Comparison of ENCODE assay signal across 21 cellular contexts in the genomic region with DNA sequence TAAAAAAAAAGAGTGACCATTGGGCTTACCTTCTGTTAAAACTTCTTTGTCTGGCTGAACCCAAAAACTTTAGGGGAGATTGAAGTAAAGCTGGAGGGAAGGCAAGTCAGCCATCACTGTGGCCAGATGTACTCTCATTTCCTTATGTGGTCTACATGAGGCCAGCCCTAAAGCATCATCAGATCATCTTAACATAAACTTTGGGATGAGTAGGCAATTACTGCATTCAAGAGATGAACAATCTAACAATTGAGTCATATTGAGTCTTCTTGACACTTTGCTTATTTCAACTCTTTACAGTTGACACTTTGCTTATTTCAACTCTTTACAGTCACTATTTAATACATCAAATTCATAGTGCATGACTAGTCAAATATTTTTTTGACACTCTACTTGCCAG.
A peak's percentile ranks its signal among the peaks of the same experiment; 100 is the strongest.
DNase-seq lines count a peak whose midpoint lies in the region; TF ChIP-seq lines count a peak whose summit lies in the region.
"Had no signal": no experiment of that assay in that cellular context is flagged by ENCODE, and none has a peak within 500 bp of the region (broad histone marks: within the 10 kb centered on the region; RNA-seq: fewer than 3 reads in every experiment).

No MANE protein-coding gene starts in this region.

- intact Hi-C loops in mammary epithelial cell (cut with micrococcal nuclease), result no loop called here
- intact Hi-C loops in MCF 10A (cut with micrococcal nuclease), result no loop called here

- H3K4me3 Mint-ChIP-seq in MCF 10A (ENCODE audit: unreplicated experiment), result no peak overlapping the region
- H3K4me3 Mint-ChIP-seq in osteocyte (ENCODE audit: unreplicated experiment), result no peak overlapping the region
- no peak overlapping the region for H3K4me3 Mint-ChIP-seq in nephron progenitor cell
- H3K4me3 Mint-ChIP-seq: activated CD4-positive, alpha-beta memory T cell treated with anti-CD3 and anti-CD28 coated beads, Interleukin-2, amount 10 ng/mL, durations not matched to agents 7 days and 5 days; activated naive CD8-positive, alpha-beta T cell treated with anti-CD3 and anti-CD28 coated beads, Interleukin-2, amount 10 ng/mL, durations not matched to agents 7 days and 5 days; CD8-positive, alpha-beta memory T cell; dendritic cell treated with granulocyte-macrophage colony-stimulating factor and Interleukin-4, amounts not matched to agents 40 ng/mL and 50 ng/mL, for 4 days; neural crest cell had no signal

- H3K9me3 ChIP-seq in mammary epithelial cell (replicated peaks; ENCODE audit: insufficient read depth, low read length) (no peaks in the 10 kb centered on the region), MG63 (peaks cover 15% of the 10 kb centered on the region), fibroblast of lung (ENCODE audit: control insufficient read depth, insufficient read depth, low read depth, low read length) (no peaks in the 10 kb centered on the region)
- H3K9me3 ChIP-seq: breast epithelium had no signal

- CTCF ChIA-PET in mammary epithelial cell (lab: Charles Lee; ENCODE audit: low non-redundant PET), result no interaction called here
- CTCF ChIA-PET in MCF 10A (lab: Yijun Ruan, JAX), result interaction anchor here (1.6 kb wide), 1 partner anchor 391 kb away, joined by 3 read pairs; no protein-coding TSS in a partner anchor

- no peak overlapping the region for H3K27ac Mint-ChIP-seq in MCF 10A (ENCODE audit: low read depth, unreplicated experiment)
- H3K27ac Mint-ChIP-seq in osteocyte (ENCODE audit: unreplicated experiment), result no peak overlapping the region
- H3K27ac Mint-ChIP-seq in nephron progenitor cell, result no peak overlapping the region
- H3K27ac Mint-ChIP-seq: activated CD4-positive, alpha-beta memory T cell treated with anti-CD3 and anti-CD28 coated beads, Interleukin-2, amount 10 ng/mL, durations not matched to agents 7 days and 5 days; activated naive CD8-positive, alpha-beta T cell treated with anti-CD3 and anti-CD28 coated beads, Interleukin-2, amount 10 ng/mL, durations not matched to agents 7 days and 5 days; CD8-positive, alpha-beta memory T cell; dendritic cell treated with granulocyte-macrophage colony-stimulating factor and Interleukin-4, amounts not matched to agents 40 ng/mL and 50 ng/mL, for 4 days had no signal

- no peak overlapping the region for H3K4me3 ChIP-seq in mammary epithelial cell (replicated peaks in 1 of 3; ENCODE audit: insufficient read depth in 1 of 3, low read depth in 2 of 3, low read length in 3 of 3)
- H3K4me3 ChIP-seq in MG63, result no peak overlapping the region
- no peak overlapping the region for H3K4me3 ChIP-seq in fibroblast of lung (replicated peaks in 1 of 4; ENCODE audit: control extremely low read depth in 1 of 4, insufficient read depth in 1 of 4, low read depth in 3 of 4, low read length in 4 of 4)
- H3K4me3 ChIP-seq: breast epithelium, spleen had no signal

- H3K79me2 ChIP-seq in mammary epithelial cell (ENCODE audit: insufficient read depth, low read length) (no peaks in the 10 kb centered on the region), fibroblast of lung (ENCODE audit: control insufficient read depth, insufficient read depth, low read length) (no peaks in the 10 kb centered on the region)

- H3K27me3 ChIP-seq in mammary epithelial cell (ENCODE audit: insufficient read depth, low read length) (no peaks in the 10 kb centered on the region), MG63 (no peaks in the 10 kb centered on the region), fibroblast of lung (ENCODE audit: control insufficient read depth, insufficient read depth, low read length) (no peaks in the 10 kb centered on the region)
- H3K27me3 ChIP-seq: breast epithelium had no signal

- dilution Hi-C loops in mammary epithelial cell (cut with HindIII; ENCODE audit: low sequenced_read_pairs), result no loop called here

- H2AFZ ChIP-seq in mammary epithelial cell (ENCODE audit: low read depth, low read length), result no peak overlapping the region
- H2AFZ ChIP-seq in fibroblast of lung (ENCODE audit: low read length), result no peak overlapping the region

- no TSS peak for BruUV-seq in mammary epithelial cell (replicated peaks; lab: Mats Ljungman, UMichigan)
- no TSS peak for BruUV-seq in MCF 10A (replicated peaks; lab: Mats Ljungman, UMichigan)

- H4K20me1 ChIP-seq in mammary epithelial cell (ENCODE audit: insufficient read depth, low read length) (no peaks in the 10 kb centered on the region), fibroblast of lung (ENCODE audit: control insufficient read depth, extremely low read depth, insufficient read depth, low read length) (no peaks in the 10 kb centered on the region)

- TF ChIP-seq CTCF in mammary epithelial cell (conservative IDR thresholded peaks at IDR 0.05 in 1 of 2, IDR thresholded peaks at IDR 0.05 in 1 of 2; ENCODE audit: extremely low read depth in 1 of 2, insufficient read depth in 1 of 2, low read depth in 1 of 2, low read length in 2 of 2) (no peak), MCF 10A (IDR thresholded peaks at IDR 0.05; ENCODE audit: unreplicated experiment) (no peak), fibroblast of lung (conservative IDR thresholded peaks at IDR 0.05 in 1 of 2, IDR thresholded peaks at IDR 0.05 in 1 of 2; ENCODE audit: low read depth in 1 of 2, low read length in 2 of 2) (no peak), osteocyte (IDR thresholded peaks at IDR 0.05) (no peak), nephron progenitor cell (IDR thresholded peaks at IDR 0.05) (no peak)

- POLR2A ChIA-PET in MCF 10A (lab: Yijun Ruan, JAX), result interaction anchor here (0.6 kb wide), 2 partner anchors 277 to 815 kb away, joined by 3 read pairs; no protein-coding TSS in a partner anchor

- H3K36me3 Mint-ChIP-seq in MCF 10A (ENCODE audit: insufficient read depth, unreplicated experiment) (no peaks in the 10 kb centered on the region), osteocyte (ENCODE audit: unreplicated experiment) (peaks cover 2% of the 10 kb centered on the region), nephron progenitor cell (ENCODE audit: low read depth) (no peaks in the 10 kb centered on the region)

- H3K27me3 Mint-ChIP-seq in MCF 10A (ENCODE audit: insufficient read depth, unreplicated experiment) (no peaks in the 10 kb centered on the region), osteocyte (ENCODE audit: unreplicated experiment) (peaks cover 7% of the 10 kb centered on the region), nephron progenitor cell (ENCODE audit: low read depth, poor library complexity) (peaks cover 6% of the 10 kb centered on the region)

- H3K4me1 ChIP-seq in mammary epithelial cell (ENCODE audit: insufficient read depth, low read length) (no peaks in the 10 kb centered on the region), fibroblast of lung (ENCODE audit: control insufficient read depth, extremely low read depth, insufficient read depth, low read length) (peaks cover 6% of the 10 kb centered on the region)
- H3K4me1 ChIP-seq: breast epithelium, spleen had no signal

- no peaks in the 10 kb centered on the region for H3K4me1 Mint-ChIP-seq in MCF 10A (ENCODE audit: insufficient read depth, unreplicated experiment)
- no peaks in the 10 kb centered on the region for H3K4me1 Mint-ChIP-seq in osteocyte (ENCODE audit: unreplicated experiment)
- no peaks in the 10 kb centered on the region for H3K4me1 Mint-ChIP-seq in nephron progenitor cell
- H3K4me1 Mint-ChIP-seq: activated naive CD8-positive, alpha-beta T cell treated with anti-CD3 and anti-CD28 coated beads, Interleukin-2, amount 10 ng/mL, durations not matched to agents 7 days and 5 days; CD8-positive, alpha-beta memory T cell; neural crest cell had no signal

- H3K27ac ChIP-seq in mammary epithelial cell (ENCODE audit: insufficient read depth, low read depth, low read length) (no peak overlapping the region), fibroblast of lung (ENCODE audit: insufficient read depth, low read length) (no peak overlapping the region)
- H3K27ac ChIP-seq: breast epithelium, epithelial cell of prostate, spleen, VCaP had no signal

- H3K9me3 Mint-ChIP-seq in MCF 10A (ENCODE audit: unreplicated experiment) (peaks cover 18% of the 10 kb centered on the region), osteocyte (ENCODE audit: unreplicated experiment) (peaks cover 21% of the 10 kb centered on the region), nephron progenitor cell (peaks cover 12% of the 10 kb centered on the region)

- in situ Hi-C loops in mammary epithelial cell (cut with MboI; ENCODE audit: low sequenced_read_pairs in 2 of 2), result no loop called here

- H3K36me3 ChIP-seq in mammary epithelial cell (ENCODE audit: insufficient read depth, low read length) (no peaks in the 10 kb centered on the region), MG63 (no peaks in the 10 kb centered on the region), fibroblast of lung (ENCODE audit: control insufficient read depth, insufficient read depth, low read length) (no peaks in the 10 kb centered on the region)
- H3K36me3 ChIP-seq: breast epithelium, spleen had no signal

- DNase-seq in mammary epithelial cell (peak; percentile 30), MCF 10A (ENCODE audit: unreplicated experiment) (no peak), MG63 (peak; percentile 24), fibroblast of lung (ENCODE audit: low read depth in 2 of 2) (peak; percentile 79 to 81), osteocyte (ENCODE audit: extremely low spot score, unreplicated experiment) (no peak), GM19238 (ENCODE audit: insufficient read length, low spot score) (no peak), cerebellar nuclear complex (lab: John Stamatoyannopoulos, UW) (no peak), nephron progenitor cell (no peak)
- DNase-seq: activated CD4-positive, alpha-beta memory T cell treated with anti-CD3 and anti-CD28 coated beads, Interleukin-2, amount 10 ng/mL, durations not matched to agents 7 days and 5 days; activated naive CD8-positive, alpha-beta T cell treated with anti-CD3 and anti-CD28 coated beads, Interleukin-2, amount 10 ng/mL, durations not matched to agents 7 days and 5 days; CD8-positive, alpha-beta memory T cell; midbrain; NCI-H146; NCI-H2171 treated with DMSO at 0.1 percent for 48 hours; NCI-H82; spleen had no signal

- H3K9ac ChIP-seq in mammary epithelial cell (ENCODE audit: insufficient read depth, low read length) (no peak overlapping the region), fibroblast of lung (ENCODE audit: insufficient read depth, low read length) (no peak overlapping the region)

- H3K4me2 ChIP-seq in mammary epithelial cell (ENCODE audit: insufficient read depth, low read depth, low read length) (no peak overlapping the region), fibroblast of lung (ENCODE audit: extremely low read depth, insufficient read depth, low read length) (no peak overlapping the region)

Comparison
In these comparisons a context has a peak if more than half of its experiments do, and no peak if none do; other contexts are left out.
1. DNase-seq: peak in mammary epithelial cell (single experiment), MG63 (single experiment) and fibroblast of lung (2 of 2); none in MCF 10A (single experiment), osteocyte (single experiment), GM19238 (single experiment), cerebellar nuclear complex (0 of 2) and nephron progenitor cell (single experiment).